12 cellular contexts compared by ENCODE assay signal in the genomic region with DNA sequence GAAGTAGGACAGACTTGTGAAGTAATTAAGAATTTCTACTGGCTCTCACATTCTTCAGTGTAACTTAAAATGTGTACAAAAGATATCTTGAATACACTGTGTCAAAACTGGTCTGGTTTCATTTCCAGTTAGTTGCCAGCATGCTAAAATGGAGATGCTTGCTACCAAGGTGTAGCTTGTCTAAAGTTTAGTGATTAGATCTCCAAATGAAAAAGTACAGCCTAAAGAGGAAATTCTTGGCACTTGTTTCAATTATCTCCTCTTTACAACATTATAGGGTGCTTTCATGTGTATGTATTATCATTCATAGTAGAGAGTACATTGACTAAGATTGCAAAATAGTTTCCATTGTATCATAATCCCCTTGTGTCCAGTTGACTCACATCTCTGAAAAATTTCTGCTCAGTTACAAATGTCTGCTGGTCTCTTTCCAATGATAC.
DNase-seq lines count a peak whose midpoint lies in the region; ATAC-seq and TF ChIP-seq lines count a peak whose summit lies in the region.
"Had no signal": no experiment of that assay in that cellular context is flagged by ENCODE, and none has a peak within 500 bp of the region (broad histone marks: within the 10 kb centered on the region; RNA-seq: fewer than 3 reads in every experiment).

No MANE protein-coding gene starts in this region.

- intact Hi-C loops in activated CD8-positive, alpha-beta T cell treated with anti-CD3 and anti-CD28 coated beads for 36 hours (cut with micrococcal nuclease) = no loop called here
- intact Hi-C loops in right cardiac atrium (cut with DNase I) (no loop called here), aorta (cut with DNase I) (loop anchor here in 1 of 2 donors (5.0 kb wide), 1 partner anchor 88 kb away; no protein-coding TSS in a partner anchor)

- no peak overlapping the region for H3K4me3 Mint-ChIP-seq in activated CD8-positive, alpha-beta T cell treated with anti-CD3 and anti-CD28 coated beads for 36 hours
- H3K4me3 Mint-ChIP-seq in activated CD8-positive, alpha-beta T cell treated with anti-CD3 and anti-CD28 coated beads, Interleukin-2, amount 10 ng/mL, durations not matched to agents 7 days and 5 days = no peak overlapping the region
- H3K4me3 Mint-ChIP-seq: neural crest cell had no signal

- POLR2A ChIA-PET in activated CD8-positive, alpha-beta T cell treated with anti-CD3 and anti-CD28 coated beads for 36 hours (lab: Charles Lee) = interaction anchor here (0.7 kb wide), 1 partner anchor 206 kb away, joined by 3 read pairs; no protein-coding TSS in a partner anchor
- POLR2A ChIA-PET in activated CD8-positive, alpha-beta T cell treated with anti-CD3 and anti-CD28 coated beads, Interleukin-2, amount 10 ng/mL, durations not matched to agents 7 days and 5 days (lab: Charles Lee) = no interaction called here

- no peaks in the 10 kb centered on the region for H3K27me3 Mint-ChIP-seq in activated CD8-positive, alpha-beta T cell treated with anti-CD3 and anti-CD28 coated beads for 36 hours
- no peaks in the 10 kb centered on the region for H3K27me3 Mint-ChIP-seq in activated CD8-positive, alpha-beta T cell treated with anti-CD3 and anti-CD28 coated beads, Interleukin-2, amount 10 ng/mL, durations not matched to agents 7 days and 5 days (ENCODE audit: low read depth)

- H3K36me3 ChIP-seq in brain microvascular endothelial cell (replicated peaks) (no peaks in the 10 kb centered on the region), aorta (ENCODE audit: control insufficient read depth in 1 of 2, insufficient read depth in 2 of 2, low read length in 1 of 2) (no peaks in the 10 kb centered on the region)

- no peaks in the 10 kb centered on the region for H3K9me3 ChIP-seq in right cardiac atrium (ENCODE audit: control insufficient read depth, low read length)
- no peaks in the 10 kb centered on the region for H3K9me3 ChIP-seq in aorta (ENCODE audit: control insufficient read depth, low read length)
- H3K9me3 ChIP-seq: A549 had no signal

- CTCF ChIA-PET in activated CD8-positive, alpha-beta T cell treated with anti-CD3 and anti-CD28 coated beads for 36 hours (lab: Charles Lee) = no interaction called here
- CTCF ChIA-PET in activated CD8-positive, alpha-beta T cell treated with anti-CD3 and anti-CD28 coated beads, Interleukin-2, amount 10 ng/mL, durations not matched to agents 7 days and 5 days (lab: Charles Lee) = no interaction called here

- no peak for DNase-seq in activated CD8-positive, alpha-beta T cell treated with anti-CD3 and anti-CD28 coated beads for 36 hours
- DNase-seq in activated CD8-positive, alpha-beta T cell treated with anti-CD3 and anti-CD28 coated beads, Interleukin-2, amount 10 ng/mL, durations not matched to agents 7 days and 5 days = no peak
- peak; percentile 18 for DNase-seq in brain microvascular endothelial cell
- DNase-seq in right cardiac atrium = no peak
- DNase-seq in aorta = no peak
- no peak for DNase-seq in cerebellar cortex (ENCODE audit: low spot score)
- no peak for DNase-seq in GDM1 (lab: John Stamatoyannopoulos, UW)
- no peak for DNase-seq in H4 (ENCODE audit: low spot score)
- DNase-seq: NCI-H2081 treated with DMSO at 0.1 percent for 48 hours; stimulated activated CD4-positive, alpha-beta T cell treated with anti-CD3 and anti-CD28 coated beads, Interleukin-4, amount 100 ng/mL, for 4 hours had no signal

- in situ Hi-C loops in brain microvascular endothelial cell (cut with HindIII; ENCODE audit: low pct_ligation_motif_present, low sequenced_read_pairs) = no loop called here

- no peak for TF ChIP-seq CTCF in activated CD8-positive, alpha-beta T cell treated with anti-CD3 and anti-CD28 coated beads for 36 hours (IDR thresholded peaks at IDR 0.05)
- no peak for TF ChIP-seq CTCF in brain microvascular endothelial cell (IDR thresholded peaks at IDR 0.05; ENCODE audit: low read depth, low read length, missing control alignments)

- H3K4me1 ChIP-seq in right cardiac atrium (ENCODE audit: control insufficient read depth, insufficient read depth, low read length) (no peaks in the 10 kb centered on the region), aorta (ENCODE audit: control insufficient read depth in 1 of 2, insufficient read depth in 2 of 2, low read length in 2 of 2) (peaks cover 4% of the 10 kb centered on the region in 2 donors)

- H3K36me3 Mint-ChIP-seq in activated CD8-positive, alpha-beta T cell treated with anti-CD3 and anti-CD28 coated beads for 36 hours (ENCODE audit: low read depth) = peaks cover 7% of the 10 kb centered on the region
- peaks cover 5% of the 10 kb centered on the region for H3K36me3 Mint-ChIP-seq in activated CD8-positive, alpha-beta T cell treated with anti-CD3 and anti-CD28 coated beads, Interleukin-2, amount 10 ng/mL, durations not matched to agents 7 days and 5 days (ENCODE audit: low read depth)

- H3K4me3 ChIP-seq in brain microvascular endothelial cell (ENCODE audit: low read depth, low read length) (no peak overlapping the region), right cardiac atrium (ENCODE audit: low read length) (no peak overlapping the region), aorta (ENCODE audit: low read length in 2 of 2) (no peak overlapping the region)
- H3K4me3 ChIP-seq: A549 had no signal

- H3K27ac Mint-ChIP-seq in activated CD8-positive, alpha-beta T cell treated with anti-CD3 and anti-CD28 coated beads for 36 hours = no peak overlapping the region
- H3K27ac Mint-ChIP-seq in activated CD8-positive, alpha-beta T cell treated with anti-CD3 and anti-CD28 coated beads, Interleukin-2, amount 10 ng/mL, durations not matched to agents 7 days and 5 days = no peak overlapping the region

- peak; percentile 30 for ATAC-seq in activated CD8-positive, alpha-beta T cell treated with anti-CD3 and anti-CD28 coated beads for 36 hours
- ATAC-seq in activated CD8-positive, alpha-beta T cell treated with anti-CD3 and anti-CD28 coated beads, Interleukin-2, amount 10 ng/mL, durations not matched to agents 7 days and 5 days = no peak
- ATAC-seq in right cardiac atrium (peak; percentile 69 to 73), aorta (ENCODE audit: low FRiP score) (peak; percentile 79)
- ATAC-seq: A549 had no signal

- H3K4me1 Mint-ChIP-seq in activated CD8-positive, alpha-beta T cell treated with anti-CD3 and anti-CD28 coated beads for 36 hours (ENCODE audit: low read depth) = peaks cover 4% of the 10 kb centered on the region
- peaks cover 8% of the 10 kb centered on the region for H3K4me1 Mint-ChIP-seq in activated CD8-positive, alpha-beta T cell treated with anti-CD3 and anti-CD28 coated beads, Interleukin-2, amount 10 ng/mL, durations not matched to agents 7 days and 5 days (ENCODE audit: low read depth)

- H3K27ac ChIP-seq in brain microvascular endothelial cell (peak overlapping the region; percentile 43), right cardiac atrium (ENCODE audit: low read length) (peak overlapping the region; percentile 17), aorta (ENCODE audit: low read depth in 1 of 2, low read length in 2 of 2) (no peak overlapping the region)
- H3K27ac ChIP-seq: A549 had no signal

- no peaks in the 10 kb centered on the region for H3K9me3 Mint-ChIP-seq in activated CD8-positive, alpha-beta T cell treated with anti-CD3 and anti-CD28 coated beads for 36 hours
- no peaks in the 10 kb centered on the region for H3K9me3 Mint-ChIP-seq in activated CD8-positive, alpha-beta T cell treated with anti-CD3 and anti-CD28 coated beads, Interleukin-2, amount 10 ng/mL, durations not matched to agents 7 days and 5 days (ENCODE audit: insufficient read depth)
- H3K9me3 Mint-ChIP-seq: neural crest cell had no signal

- H3K27me3 ChIP-seq in brain microvascular endothelial cell (replicated peaks) (no peaks in the 10 kb centered on the region), right cardiac atrium (ENCODE audit: control insufficient read depth, insufficient read depth) (no peaks in the 10 kb centered on the region), aorta (ENCODE audit: control insufficient read depth in 1 of 2, insufficient read depth in 2 of 2, low read length in 1 of 2) (no peaks in the 10 kb centered on the region)

Comparison
In these comparisons a context has a peak if more than half of its experiments do, and no peak if none do; other contexts are left out.
1. H3K27ac ChIP-seq: peak in brain microvascular endothelial cell (single experiment) and right cardiac atrium (single experiment); none in aorta (0 of 2).